In the genomic region with DNA sequence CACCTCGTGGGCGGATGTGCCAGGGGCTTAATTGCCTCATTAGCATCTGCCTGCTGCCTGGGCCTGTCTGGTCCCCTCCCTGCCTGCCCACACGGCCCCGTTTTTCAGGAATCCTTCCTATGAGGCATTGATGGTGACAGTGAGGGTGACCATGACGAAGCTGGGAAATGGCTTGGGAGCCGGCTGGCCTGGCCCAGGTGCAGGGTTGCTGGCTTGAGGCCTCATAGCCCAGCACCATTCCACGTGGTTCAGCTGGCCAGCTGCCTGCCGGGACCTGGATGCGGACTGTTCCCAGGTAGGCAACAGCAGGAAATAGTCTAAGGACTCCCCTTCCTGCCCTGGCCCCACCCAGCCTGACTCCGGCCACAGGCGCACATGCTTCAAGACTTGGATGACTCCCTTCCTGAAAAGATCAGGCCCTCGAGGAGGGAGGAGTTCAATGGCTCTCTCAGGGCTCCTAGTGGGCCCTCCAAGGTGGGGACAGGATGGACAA, we compare ENCODE assay signal across 20 cellular contexts. TPM values are rescaled to one million over a fixed set of nuclear protein-coding genes. Genes with fewer than 3 reads are reported as not detected.
DNase-seq lines count a peak whose midpoint lies in the region; ATAC-seq, FAIRE-seq and TF ChIP-seq lines count a peak whose summit lies in the region.
"Had no signal": no experiment of that assay in that cellular context is flagged by ENCODE, and none has a peak within 500 bp of the region (broad histone marks: within the 10 kb centered on the region; RNA-seq: fewer than 3 reads in every experiment).

No MANE protein-coding gene starts in this region.

- peak; percentile 91 for FAIRE-seq in keratinocyte (lab: Jason Lieb, UNC)
- FAIRE-seq: A549 had no signal

- no peak for TF ChIP-seq EP300 in transverse colon (IDR thresholded peaks at IDR 0.05; ENCODE audit: low read depth)

- H3K9me1 ChIP-seq in keratinocyte (ENCODE audit: control insufficient read depth, extremely low read depth, insufficient read depth, low read length): peaks cover 2% of the 10 kb centered on the region

- peak overlapping the region; percentile 45 for H3K4me2 ChIP-seq in keratinocyte (ENCODE audit: control insufficient read depth, extremely low read depth, insufficient read depth, low read depth, low read length)
- H3K4me2 ChIP-seq: A549 had no signal

- H3K9ac ChIP-seq in keratinocyte (ENCODE audit: control insufficient read depth, extremely low read depth, insufficient read depth, low read length): peak overlapping the region; percentile 50

- TF ChIP-seq POLR2A in heart left ventricle (IDR thresholded peaks at IDR 0.05): no peak
- TF ChIP-seq POLR2A in transverse colon (IDR thresholded peaks at IDR 0.05): no peak

- H3K36me3 ChIP-seq in heart left ventricle (no peaks in the 10 kb centered on the region), keratinocyte (ENCODE audit: control insufficient read depth in 2 of 2, extremely low read depth in 1 of 2, insufficient read depth in 2 of 2, low read length in 2 of 2) (no peaks in the 10 kb centered on the region), transverse colon (no peaks in the 10 kb centered on the region), ascending aorta (no peaks in the 10 kb centered on the region)

- no peak overlapping the region for H3K4me3 Mint-ChIP-seq in MCF 10A (ENCODE audit: unreplicated experiment)
- H3K4me3 Mint-ChIP-seq: activated naive CD8-positive, alpha-beta T cell; brain; neural crest cell; stimulated activated memory B cell treated with anti-CD40 and anti-IgM and Interleukin-4, amounts not matched to agents 10 μg/mL and 1 μg/mL and 100 μg/mL, for 72 hours; T-helper 2 cell treated with Interferon-gamma antibody and Interleukin-4, amounts not matched to agents 5 μg/mL and 100 μg/mL, for 36 hours had no signal

- peak; percentile 43 to 88 (median 48) for ATAC-seq in heart left ventricle
- ATAC-seq in left cardiac atrium: no peak
- no peak for ATAC-seq in GM21360 (IDR thresholded peaks at IDR 0.05; ENCODE audit: unreplicated experiment)
- ATAC-seq: A549; stimulated activated memory B cell treated with anti-CD40 and anti-IgM and Interleukin-4, amounts not matched to agents 10 μg/mL and 1 μg/mL and 100 μg/mL, for 72 hours had no signal

- peaks cover 7% of the 10 kb centered on the region for H3K36me3 Mint-ChIP-seq in MCF 10A (ENCODE audit: insufficient read depth, unreplicated experiment)
- H3K36me3 Mint-ChIP-seq: activated naive CD8-positive, alpha-beta T cell; brain; stimulated activated memory B cell treated with anti-CD40 and anti-IgM and Interleukin-4, amounts not matched to agents 10 μg/mL and 1 μg/mL and 100 μg/mL, for 72 hours had no signal

- no peaks in the 10 kb centered on the region for H3K9me3 ChIP-seq in heart left ventricle
- no peaks in the 10 kb centered on the region for H3K9me3 ChIP-seq in keratinocyte (ENCODE audit: control insufficient read depth, low read depth, low read length)
- H3K9me3 ChIP-seq in transverse colon: no peaks in the 10 kb centered on the region
- H3K9me3 ChIP-seq in ascending aorta: no peaks in the 10 kb centered on the region
- H3K9me3 ChIP-seq: A549 had no signal

- peak overlapping the region; percentile 95 for H3K27ac Mint-ChIP-seq in MCF 10A (ENCODE audit: low read depth, unreplicated experiment)
- H3K27ac Mint-ChIP-seq: activated naive CD8-positive, alpha-beta T cell; stimulated activated memory B cell treated with anti-CD40 and anti-IgM and Interleukin-4, amounts not matched to agents 10 μg/mL and 1 μg/mL and 100 μg/mL, for 72 hours; T-helper 2 cell treated with Interferon-gamma antibody and Interleukin-4, amounts not matched to agents 5 μg/mL and 100 μg/mL, for 36 hours had no signal

- dilution Hi-C loops in keratinocyte (cut with MboI; ENCODE audit: extremely low pct_ligation_motif_present, low sequenced_read_pairs): no loop called here

- in situ Hi-C loops in transverse colon (cut with MboI; ENCODE audit: low pct_ligation_motif_present in 1 of 4, low pct_unique_long_range_greater_than_20kb in 1 of 4, low sequenced_read_pairs in 3 of 4): no loop called here

- DNase-seq in heart left ventricle (peak in 3 of 5 donors; percentile 67 to 72 (median 71)), left cardiac atrium (no peak), MCF 10A (ENCODE audit: unreplicated experiment) (peak; percentile 91), keratinocyte (ENCODE audit: low read depth, low spot score) (no peak), transverse colon (peak; percentile 34), NOMO-1 treated with DMSO at 0.1 percent for 48 hours (lab: John Stamatoyannopoulos, UW; ENCODE audit: unreplicated experiment) (no peak), ascending aorta (ENCODE audit: low spot score in 2 of 2) (no peak)
- DNase-seq: activated CD4-positive, CD25-positive, alpha-beta regulatory T cell treated with anti-CD3 and anti-CD28 coated beads, Interleukin-2, amount 50 U/mL, for 72 hours; DMS153; erythroblast; OCI-M1; trophoblast cell had no signal

- no peak overlapping the region for H3K4me3 ChIP-seq in heart left ventricle
- H3K4me3 ChIP-seq in keratinocyte (ENCODE audit: control insufficient read depth in 2 of 3, extremely low read depth in 1 of 3, insufficient read depth in 2 of 3, low read depth in 1 of 3, low read length in 3 of 3): no peak overlapping the region
- no peak overlapping the region for H3K4me3 ChIP-seq in transverse colon
- H3K4me3 ChIP-seq in ascending aorta: no peak overlapping the region
- H3K4me3 ChIP-seq: A549 had no signal

- TF ChIP-seq CTCF in heart left ventricle (IDR thresholded peaks at IDR 0.05): no peak
- no peak for TF ChIP-seq CTCF in MCF 10A (IDR thresholded peaks at IDR 0.05; ENCODE audit: unreplicated experiment)
- TF ChIP-seq CTCF in keratinocyte (optimal IDR thresholded peaks at IDR 0.05 in 1 of 3, IDR thresholded peaks at IDR 0.05 in 1 of 3, conservative IDR thresholded peaks at IDR 0.05 in 1 of 3; ENCODE audit: extremely low read depth in 1 of 3, insufficient read depth in 2 of 3, low read length in 3 of 3): no peak
- TF ChIP-seq CTCF in transverse colon (IDR thresholded peaks at IDR 0.05): no peak
- TF ChIP-seq CTCF in ascending aorta (IDR thresholded peaks at IDR 0.05): no peak

- CTCF ChIA-PET in MCF 10A (lab: Yijun Ruan, JAX): interaction anchor here (0.6 to 2.2 kb wide), 5 partner anchors 12 to 73 kb away, joined by 3 to 7 read pairs (median 4); no protein-coding TSS in a partner anchor

- intact Hi-C loops in heart left ventricle (cut with DNase I): no loop called here
- intact Hi-C loops in left cardiac atrium (cut with DNase I): no loop called here
- intact Hi-C loops in MCF 10A (cut with micrococcal nuclease): no loop called here
- intact Hi-C loops in transverse colon (cut with DNase I; ENCODE audit: low total_unique reads): no loop called here
- intact Hi-C loops in ascending aorta (cut with DNase I): no loop called here

- H3K27ac ChIP-seq in heart left ventricle (peak overlapping the region in 5 of 12 donors; percentile 33 to 66 (median 56)), keratinocyte (ENCODE audit: control insufficient read depth, insufficient read depth, low read length) (peak overlapping the region; percentile 84), transverse colon (no peak overlapping the region), ascending aorta (no peak overlapping the region)
- H3K27ac ChIP-seq: A549, C4-2B had no signal

- no peaks in the 10 kb centered on the region for H3K9me3 Mint-ChIP-seq in MCF 10A (ENCODE audit: unreplicated experiment)
- H3K9me3 Mint-ChIP-seq: neural crest cell; stimulated activated memory B cell treated with anti-CD40 and anti-IgM and Interleukin-4, amounts not matched to agents 10 μg/mL and 1 μg/mL and 100 μg/mL, for 72 hours; T-helper 2 cell treated with Interferon-gamma antibody and Interleukin-4, amounts not matched to agents 5 μg/mL and 100 μg/mL, for 36 hours had no signal

- no peaks in the 10 kb centered on the region for H4K20me1 ChIP-seq in keratinocyte (ENCODE audit: control insufficient read depth, extremely low read depth, insufficient read depth, low read length)

- no peaks in the 10 kb centered on the region for H3K27me3 Mint-ChIP-seq in MCF 10A (ENCODE audit: insufficient read depth, unreplicated experiment)
- H3K27me3 Mint-ChIP-seq: activated naive CD8-positive, alpha-beta T cell; stimulated activated memory B cell treated with anti-CD40 and anti-IgM and Interleukin-4, amounts not matched to agents 10 μg/mL and 1 μg/mL and 100 μg/mL, for 72 hours had no signal

- H3K27me3 ChIP-seq in heart left ventricle: no peaks in the 10 kb centered on the region
- H3K27me3 ChIP-seq in keratinocyte (ENCODE audit: control insufficient read depth, extremely low read depth, insufficient read depth, low read length): no peaks in the 10 kb centered on the region
- no peaks in the 10 kb centered on the region for H3K27me3 ChIP-seq in transverse colon
- no peaks in the 10 kb centered on the region for H3K27me3 ChIP-seq in ascending aorta

- 55 to 68% (median 60%) methylated on average over 10 to 12 of the region's 12 CpGs for WGBS in heart left ventricle, 4 donors
- 67 to 71% methylated on average over 2 to 8 of the region's 12 CpGs for WGBS in transverse colon (ENCODE audit: low coverage in 1 of 2), 2 donors

- H3K4me1 Mint-ChIP-seq in MCF 10A (ENCODE audit: insufficient read depth, unreplicated experiment): peaks cover 39% of the 10 kb centered on the region
- H3K4me1 Mint-ChIP-seq: neural crest cell had no signal

- peaks cover 0 to 45% (median 11%) of the 10 kb centered on the region in 12 donors for H3K4me1 ChIP-seq in heart left ventricle
- peaks cover 70% of the 10 kb centered on the region for H3K4me1 ChIP-seq in keratinocyte (ENCODE audit: control insufficient read depth, extremely low read depth, insufficient read depth, low read length)
- H3K4me1 ChIP-seq in transverse colon: peaks cover 0 to 13% (median 0%) of the 10 kb centered on the region in 4 donors
- peaks cover 0 to 11% of the 10 kb centered on the region in 2 donors for H3K4me1 ChIP-seq in ascending aorta

- no TSS peak for BruUV-seq in MCF 10A (replicated peaks; lab: Mats Ljungman, UMichigan)

- H2AFZ ChIP-seq in keratinocyte (ENCODE audit: control insufficient read depth, low read length): peak overlapping the region; percentile 44

- POLR2A ChIA-PET in MCF 10A (lab: Yijun Ruan, JAX): interaction anchor here (1.5 to 4.0 kb wide), 2 partner anchors 10 to 19 kb away, joined by 6 to 31 read pairs; a partner anchor contains a TSS

- no peaks in the 10 kb centered on the region for H3K79me2 ChIP-seq in keratinocyte (ENCODE audit: control insufficient read depth, insufficient read depth, low read length)

RNA-seq across cellular contexts. Expression of a gene that starts 8.9 kb away (rescaled TPM):
- total RNA-seq in heart left ventricle (10 to 100 TPM; 14.5 to 33.2 (median 20.7) TPM), left cardiac atrium (10 to 100 TPM; 24.6 to 39.3 TPM), MCF 10A (2022) (67.4 and 69.1 TPM in 2 replicates), transverse colon (1 to 10 TPM; 2.2 to 8.2 (median 6.2) TPM), ascending aorta (76.5 TPM)
- polyA plus RNA-seq in heart left ventricle (10 to 100 TPM in 1 of 2 donors, 1 to 10 TPM in 1; 9.2 to 26.1 TPM), keratinocyte (103 to 172 TPM (median 121 TPM) in 3 replicates)
- 36.1 TPM for polyA plus RNA-seq in keratinocyte (2011; ENCODE audit: low read depth)
- polyA plus RNA-seq in keratinocyte (2011; cell fraction: cytosol; rRNA removed): 119 and 152 TPM in 2 replicates
- 143 and 170 TPM in 2 replicates for polyA plus RNA-seq in keratinocyte (2011; cell fraction: nucleus; rRNA removed)
- polyA plus RNA-seq in keratinocyte (2012; ENCODE audit: low replicate concordance): 84.5 and 106 TPM in 2 replicates
- 280 to 386 TPM (median 351 TPM) in 3 replicates for polyA minus RNA-seq in keratinocyte
- 419 TPM for polyA minus RNA-seq in keratinocyte (2011; cell fraction: cytosol; rRNA and poly(A)+ RNA removed)
- 133 and 142 TPM in 2 replicates for polyA minus RNA-seq in keratinocyte (2011; cell fraction: nucleus; rRNA and poly(A)+ RNA removed)

Comparison
In these comparisons a context has a peak if more than half of its experiments do, and no peak if none do; other contexts are left out.
1. ATAC-seq: peak in heart left ventricle (4 of 4); none in left cardiac atrium (0 of 2) and GM21360 (single experiment).
2. DNase-seq: peak in heart left ventricle (3 of 5), MCF 10A (single experiment) and transverse colon (single experiment); none in left cardiac atrium (single experiment), keratinocyte (single experiment), NOMO-1 treated with DMSO at 0.1 percent for 48 hours (single experiment) and ascending aorta (0 of 2).